In the genomic region with DNA sequence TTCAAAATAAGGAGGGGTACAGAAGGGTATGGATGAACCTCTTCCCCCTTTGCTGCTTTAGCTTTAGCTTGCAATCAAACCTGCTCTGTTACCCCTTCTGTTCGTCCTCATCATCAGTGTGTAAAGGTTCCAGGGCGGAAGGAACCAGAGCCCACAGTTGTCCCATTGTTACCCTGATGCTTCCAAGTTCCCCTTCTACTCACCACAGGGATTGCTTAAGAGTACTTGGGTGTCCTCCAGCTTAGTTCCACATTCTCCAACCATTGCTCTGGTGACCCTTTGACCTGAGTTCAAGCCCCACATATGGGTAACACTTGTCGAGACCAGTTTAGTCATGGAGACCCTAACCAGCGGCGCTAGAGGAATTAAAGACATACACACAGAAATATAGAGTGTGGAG, we compare ENCODE assay signal across 25 cellular contexts.
"Had no signal": no experiment of that assay in that cellular context is flagged by ENCODE, and none has a peak within 500 bp of the region (broad histone marks: within the 10 kb centered on the region; RNA-seq: fewer than 3 reads in every experiment).

No MANE protein-coding gene starts in this region.

- H3K4me3 ChIP-seq: PC-9, SK-N-MC had no signal

- H3K27ac Mint-ChIP-seq: activated naive CD4-positive, alpha-beta T cell treated with anti-CD3 and anti-CD28 coated beads, Interleukin-2, amount 10 ng/mL, durations not matched to agents 7 days and 5 days; activated naive CD8-positive, alpha-beta T cell treated with anti-CD3 and anti-CD28 coated beads for 36 hours; activated T-helper 17 cell treated with anti-CD3 and anti-CD28 coated beads, Interleukin-2, amount 50 U/mL, for 72 hours; T-helper 1 cell treated with Interleukin-12 subunit alpha and Interleukin-12 subunit beta and Interleukin-4 antibody, amounts not matched to agents 30 μg/mL and 1 μg/mL, for 36 hours; WTC11 had no signal

- FAIRE-seq: colon had no signal

- H3K36me3 Mint-ChIP-seq: activated naive CD4-positive, alpha-beta T cell treated with anti-CD3 and anti-CD28 coated beads, Interleukin-2, amount 10 ng/mL, durations not matched to agents 7 days and 5 days; activated naive CD8-positive, alpha-beta T cell treated with anti-CD3 and anti-CD28 coated beads for 36 hours had no signal

- H3K4me1 Mint-ChIP-seq: activated T-helper 17 cell treated with anti-CD3 and anti-CD28 coated beads, Interleukin-2, amount 50 U/mL, for 72 hours had no signal

- H3K27ac ChIP-seq: PC-9, SK-N-MC had no signal

- H3K27me3 Mint-ChIP-seq: activated naive CD4-positive, alpha-beta T cell treated with anti-CD3 and anti-CD28 coated beads, Interleukin-2, amount 10 ng/mL, durations not matched to agents 7 days and 5 days; activated naive CD8-positive, alpha-beta T cell treated with anti-CD3 and anti-CD28 coated beads for 36 hours; activated T-helper 17 cell treated with anti-CD3 and anti-CD28 coated beads, Interleukin-2, amount 50 U/mL, for 72 hours had no signal

- ATAC-seq: activated T-cell treated with anti-CD3 and anti-CD28 coated beads, Interleukin-2, amount 50 U/mL, for 4 hours; activated T-helper 17 cell treated with anti-CD3 and anti-CD28 coated beads, Interleukin-2, amount 50 U/mL, for 72 hours; WTC11 had no signal

- H3K4me3 Mint-ChIP-seq: activated naive CD4-positive, alpha-beta T cell treated with anti-CD3 and anti-CD28 coated beads, Interleukin-2, amount 10 ng/mL, durations not matched to agents 7 days and 5 days; activated naive CD8-positive, alpha-beta T cell treated with anti-CD3 and anti-CD28 coated beads for 36 hours; activated T-cell treated with anti-CD3 and anti-CD28 coated beads, Interleukin-2, amount 50 U/mL, for 4 hours; activated T-helper 17 cell treated with anti-CD3 and anti-CD28 coated beads, Interleukin-2, amount 50 U/mL, for 72 hours; T-helper 1 cell treated with Interleukin-12 subunit alpha and Interleukin-12 subunit beta and Interleukin-4 antibody, amounts not matched to agents 30 μg/mL and 1 μg/mL, for 36 hours; WTC11 had no signal

- DNase-seq: activated CD4-positive, alpha-beta T cell treated with anti-CD3 and anti-CD28 coated beads for 48 hours; activated CD4-positive, alpha-beta T cell treated with anti-CD3 and anti-CD28 coated beads, Interleukin-2, amount 50 U/mL, for 48 hours; activated CD4-positive, CD25-positive, alpha-beta regulatory T cell treated with anti-CD3 and anti-CD28 coated beads, Interleukin-2, amount 50 U/mL, for 72 hours; activated CD8-positive, alpha-beta memory T cell treated with anti-CD3 and anti-CD28 coated beads for 24 hours; activated gamma-delta T cell; activated naive CD4-positive, alpha-beta T cell treated with anti-CD3 and anti-CD28 coated beads, Interleukin-2, amount 10 ng/mL, durations not matched to agents 7 days and 5 days; activated naive CD8-positive, alpha-beta T cell treated with anti-CD3 and anti-CD28 coated beads for 36 hours; activated T-cell treated with anti-CD3 and anti-CD28 coated beads, Interleukin-2, amount 50 U/mL, for 4 hours; cerebellar nuclear complex; MM.1S; NCI-H1092 treated with DMSO at 0.1 percent for 48 hours; NCI-H1436; NCI-H1694 treated with DMSO at 0.1 percent for 48 hours; NCI-H2029 treated with DMSO at 0.1 percent for 48 hours; NCI-H345; NCI-H510A; NCI-H526 treated with DMSO at 0.1 percent for 48 hours; NCI-H82; PC-9; SHP77 treated with DMSO at 0.1 percent for 48 hours had no signal
